ENCODE assay signal across 1 cellular context in genomic region chr19:46635920-46636761, GRCh38.
TF ChIP-seq lines count a peak whose summit lies in the region.

Gene GNG8, minus strand, starts transcription at chr19:46636202. Its CDS starts 1,520 bp downstream, at chr19:46634682.

TF ChIP-seq in IMR-90, 13 proteins besides CTCF, POLR2A, EP300 and RAD21 (continued from another document):
- TF ChIP-seq ELK1 (IDR thresholded peaks at IDR 0.05; ENCODE audit: borderline replicate concordance, low read depth, low read length) = no peak
- TF ChIP-seq MAFK (IDR thresholded peaks at IDR 0.05; ENCODE audit: low read depth, low read length) = no peak
- no peak for TF ChIP-seq RCOR1 (IDR thresholded peaks at IDR 0.05; ENCODE audit: insufficient replicate concordance, low read length)
- TF ChIP-seq BHLHE40 (IDR thresholded peaks at IDR 0.05; ENCODE audit: low read depth, low read length) = no peak
- no peak for TF ChIP-seq NFE2L2 (IDR thresholded peaks at IDR 0.05; ENCODE audit: low read depth, low read length)
